5 cellular contexts compared by ENCODE assay signal in the genomic region with DNA sequence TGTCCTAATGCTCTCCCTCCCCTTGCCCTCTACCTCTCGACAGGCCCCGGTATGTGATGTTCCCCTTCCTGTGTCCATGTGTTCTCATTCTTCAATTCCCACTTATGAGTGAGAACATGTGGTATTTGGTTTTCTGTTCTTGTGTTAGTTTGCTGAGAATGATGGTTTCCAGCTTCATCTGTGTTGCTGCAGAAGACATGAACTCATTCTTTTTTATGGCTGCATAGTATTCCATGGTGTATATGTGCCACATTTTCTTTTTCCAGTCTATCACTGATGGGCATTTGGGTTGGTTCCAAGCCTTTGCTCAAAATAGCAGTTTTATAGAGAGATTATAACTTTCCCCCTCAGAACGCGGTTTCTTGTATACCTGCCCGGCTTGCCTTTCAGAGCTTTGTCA.
DNase-seq lines count a peak whose midpoint lies in the region; TF ChIP-seq lines count a peak whose summit lies in the region.
"Not testable (repeated sequence)": the region's sequence is repeated elsewhere in the genome, so short reads cannot be mapped to it uniquely, and the experiment has no call there.

No MANE protein-coding gene starts in this region.

- POLR2A ChIA-PET in HEK293 (lab: Yijun Ruan, JAX), result not testable (repeated sequence)

- not testable (repeated sequence) for H3K4me1 ChIP-seq in HEK293 (ENCODE audit: control insufficient read depth, insufficient read depth, low read length)
- H3K4me1 ChIP-seq in neural progenitor cell (peaks cover 27% of the 10 kb centered on the region), osteoblast (ENCODE audit: insufficient read depth, low read length) (peaks cover 16% of the 10 kb centered on the region)

- peak overlapping the region; percentile 53 for H3K4me2 ChIP-seq in neural progenitor cell
- not testable (repeated sequence) for H3K4me2 ChIP-seq in osteoblast (ENCODE audit: insufficient read depth, low read length)

- H3K79me2 ChIP-seq in neural progenitor cell (ENCODE audit: low read depth); osteoblast (ENCODE audit: insufficient read depth, low read length): not testable (repeated sequence)

- H3K36me3 Mint-ChIP-seq in activated naive CD4-positive, alpha-beta T cell treated with anti-CD3 and anti-CD28 coated beads, Interleukin-2, amount 10 ng/mL, durations not matched to agents 7 days and 5 days; dendritic cell treated with granulocyte-macrophage colony-stimulating factor and Interleukin-4, amounts not matched to agents 40 ng/mL and 50 ng/mL, for 4 days (ENCODE audit: low read depth); neural progenitor cell: not testable (repeated sequence)

- CTCF ChIA-PET in HEK293 (lab: Yijun Ruan, JAX), result not testable (repeated sequence)
- CTCF ChIA-PET in activated naive CD4-positive, alpha-beta T cell treated with anti-CD3 and anti-CD28 coated beads, Interleukin-2, amount 10 ng/mL, durations not matched to agents 7 days and 5 days (lab: Charles Lee), result interaction anchor here (0.6 kb wide), 1 partner anchor 47 kb away, joined by 3 read pairs; no protein-coding TSS in a partner anchor

- H3K4me3 Mint-ChIP-seq in activated naive CD4-positive, alpha-beta T cell treated with anti-CD3 and anti-CD28 coated beads, Interleukin-2, amount 10 ng/mL, durations not matched to agents 7 days and 5 days; dendritic cell treated with granulocyte-macrophage colony-stimulating factor and Interleukin-4, amounts not matched to agents 40 ng/mL and 50 ng/mL, for 4 days; neural progenitor cell: not testable (repeated sequence)

- peaks cover 14% of the 10 kb centered on the region for H3K4me1 Mint-ChIP-seq in activated naive CD4-positive, alpha-beta T cell treated with anti-CD3 and anti-CD28 coated beads, Interleukin-2, amount 10 ng/mL, durations not matched to agents 7 days and 5 days
- peaks cover 42% of the 10 kb centered on the region for H3K4me1 Mint-ChIP-seq in dendritic cell treated with granulocyte-macrophage colony-stimulating factor and Interleukin-4, amounts not matched to agents 40 ng/mL and 50 ng/mL, for 4 days (ENCODE audit: low read depth)
- peaks cover 21% of the 10 kb centered on the region for H3K4me1 Mint-ChIP-seq in neural progenitor cell

- intact Hi-C loops in dendritic cell treated with granulocyte-macrophage colony-stimulating factor and Interleukin-4, amounts not matched to agents 40 ng/mL and 50 ng/mL, for 4 days (cut with micrococcal nuclease), result not testable (repeated sequence)

- H3K27ac Mint-ChIP-seq in activated naive CD4-positive, alpha-beta T cell treated with anti-CD3 and anti-CD28 coated beads, Interleukin-2, amount 10 ng/mL, durations not matched to agents 7 days and 5 days, result peak overlapping the region; percentile 52
- H3K27ac Mint-ChIP-seq in dendritic cell treated with granulocyte-macrophage colony-stimulating factor and Interleukin-4, amounts not matched to agents 40 ng/mL and 50 ng/mL, for 4 days, result peak overlapping the region; percentile 39
- not testable (repeated sequence) for H3K27ac Mint-ChIP-seq in neural progenitor cell

- H4K20me1 ChIP-seq in neural progenitor cell (ENCODE audit: low read depth); osteoblast (ENCODE audit: insufficient read depth, low read length): not testable (repeated sequence)

- H3K4me3 ChIP-seq in HEK293 (ENCODE audit: low read depth, low read length); neural progenitor cell; osteoblast (ENCODE audit: insufficient read depth, low read length): not testable (repeated sequence)

- TF ChIP-seq CTCF in HEK293 (tag by site-specific recombination; IDR thresholded peaks at IDR 0.05); neural progenitor cell (IDR thresholded peaks at IDR 0.05); osteoblast (IDR thresholded peaks at IDR 0.05; ENCODE audit: extremely low read depth, low read depth, low read length): not testable (repeated sequence)

- H3K9me3 Mint-ChIP-seq in activated naive CD4-positive, alpha-beta T cell treated with anti-CD3 and anti-CD28 coated beads, Interleukin-2, amount 10 ng/mL, durations not matched to agents 7 days and 5 days, result peaks cover 10% of the 10 kb centered on the region
- not testable (repeated sequence) for H3K9me3 Mint-ChIP-seq in dendritic cell treated with granulocyte-macrophage colony-stimulating factor and Interleukin-4, amounts not matched to agents 40 ng/mL and 50 ng/mL, for 4 days; neural progenitor cell

- not testable (repeated sequence) for H3K27me3 Mint-ChIP-seq in activated naive CD4-positive, alpha-beta T cell treated with anti-CD3 and anti-CD28 coated beads, Interleukin-2, amount 10 ng/mL, durations not matched to agents 7 days and 5 days; dendritic cell treated with granulocyte-macrophage colony-stimulating factor and Interleukin-4, amounts not matched to agents 40 ng/mL and 50 ng/mL, for 4 days; neural progenitor cell (ENCODE audit: insufficient read depth, low read depth)

- H2AFZ ChIP-seq in neural progenitor cell (replicated peaks); osteoblast (ENCODE audit: low read length): not testable (repeated sequence)

- not testable (repeated sequence) for H3K9me3 ChIP-seq in HEK293 (ENCODE audit: control insufficient read depth, insufficient read depth, low read depth, low read length); neural progenitor cell (ENCODE audit: low read depth); osteoblast (ENCODE audit: low read depth, low read length)

- not testable (repeated sequence) for H3K36me3 ChIP-seq in HEK293 (ENCODE audit: control insufficient read depth in 2 of 2, insufficient read depth in 1 of 2, low read length in 2 of 2); neural progenitor cell; osteoblast (ENCODE audit: insufficient read depth, low read length)

- H3K9ac ChIP-seq in neural progenitor cell, result not testable (repeated sequence)

- DNase-seq in activated naive CD4-positive, alpha-beta T cell treated with anti-CD3 and anti-CD28 coated beads, Interleukin-2, amount 10 ng/mL, durations not matched to agents 7 days and 5 days; neural progenitor cell (ENCODE audit: low spot score); osteoblast (ENCODE audit: insufficient read length, low spot score, missing footprints): not testable (repeated sequence)

- not testable (repeated sequence) for H3K27ac ChIP-seq in HEK293 (ENCODE audit: extremely low read depth, low read depth, low read length)
- peak overlapping the region; percentile 84 for H3K27ac ChIP-seq in neural progenitor cell
- peak overlapping the region; percentile 19 for H3K27ac ChIP-seq in osteoblast (ENCODE audit: low read depth, low read length)

- H3F3A ChIP-seq in neural progenitor cell (ENCODE audit: low read depth), result peaks cover 28% of the 10 kb centered on the region

- not testable (repeated sequence) for H3K27me3 ChIP-seq in neural progenitor cell; osteoblast (ENCODE audit: insufficient read depth, low read length)

TF ChIP-seq in HEK293, 187 proteins besides CTCF, POLR2A, EP300 and RAD21:
- TF ChIP-seq ZNF146 (tag by site-specific recombination; IDR thresholded peaks at IDR 0.05), result peak; percentile 79
